ENCODE assay signal across 26 cellular contexts in the genomic region with DNA sequence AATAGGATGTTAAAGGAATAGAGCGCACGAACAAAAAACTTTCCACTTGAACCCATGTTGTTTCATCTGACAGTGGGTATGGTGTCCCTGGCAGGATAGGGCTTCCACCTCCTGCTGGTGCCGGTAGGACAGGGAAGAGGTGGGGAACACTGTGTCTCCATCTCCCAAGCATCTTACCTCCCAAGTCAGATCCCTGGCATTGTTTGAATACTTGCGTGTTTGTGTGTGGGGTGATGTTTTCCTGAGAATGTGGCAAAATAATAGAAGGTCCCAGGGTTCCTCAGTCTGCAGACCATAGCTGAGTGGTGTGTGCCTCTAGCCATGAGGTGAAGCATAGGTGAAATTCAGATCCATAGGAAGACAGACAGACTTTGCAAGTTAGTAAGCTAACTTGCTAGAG.
"Had no signal": no experiment of that assay in that cellular context is flagged by ENCODE, and none has a peak within 500 bp of the region (broad histone marks: within the 10 kb centered on the region; RNA-seq: fewer than 3 reads in every experiment).

No MANE protein-coding gene starts in this region.

- H3K27ac Mint-ChIP-seq: activated CD8-positive, alpha-beta T cell treated with anti-CD3 and anti-CD28 coated beads, Interleukin-2, amount 10 ng/mL, durations not matched to agents 7 days and 5 days; activated naive CD4-positive, alpha-beta T cell treated with anti-CD3 and anti-CD28 coated beads, Interleukin-2, amount 50 U/mL, for 72 hours; dendritic cell treated with granulocyte-macrophage colony-stimulating factor and Interleukin-4, amounts not matched to agents 40 ng/mL and 50 ng/mL, for 4 days; nephron progenitor cell; stimulated activated memory B cell treated with anti-CD40 and anti-IgM and Interleukin-4, amounts not matched to agents 10 μg/mL and 1 μg/mL and 100 μg/mL, for 72 hours had no signal

- H3K4me3 ChIP-seq: cardiac muscle cell, mucosa of descending colon, stomach, suprapubic skin, tibial nerve had no signal

- H3K27me3 ChIP-seq: cardiac muscle cell, stomach, suprapubic skin, tibial nerve had no signal

- H3K36me3 Mint-ChIP-seq: activated naive CD4-positive, alpha-beta T cell treated with anti-CD3 and anti-CD28 coated beads, Interleukin-2, amount 50 U/mL, for 72 hours; stimulated activated memory B cell treated with anti-CD40 and anti-IgM and Interleukin-4, amounts not matched to agents 10 μg/mL and 1 μg/mL and 100 μg/mL, for 72 hours had no signal

- DNase-seq: activated CD4-positive, alpha-beta T cell treated with anti-CD3 and anti-CD28 coated beads for 1 hour; activated CD4-positive, alpha-beta T cell treated with anti-CD3 and anti-CD28 coated beads, Interleukin-2, amount 50 U/mL, for 1 hour; activated CD8-positive, alpha-beta T cell treated with anti-CD3 and anti-CD28 coated beads, Interleukin-2, amount 10 ng/mL, durations not matched to agents 7 days and 5 days; activated gamma-delta T cell treated with Interleukin-2 at 50 U/mL for 16 hours; amniotic stem cell; effector CD8-positive, alpha-beta T cell; hypothalamus; left cardiac atrium; mucosa of descending colon; nephron progenitor cell; occipital lobe; small intestine; stimulated activated CD4-positive, alpha-beta T cell treated with anti-CD3 and anti-CD28 coated beads, Interleukin-2, amount 100 ng/mL, for 24 hours; stomach had no signal

- FAIRE-seq: endothelial cell of umbilical vein, frontal cortex, small intestine, urothelium cell line had no signal

- H3K9me3 ChIP-seq: mucosa of descending colon, stomach, suprapubic skin, tibial nerve had no signal

- H3K27ac ChIP-seq: cardiac muscle cell, suprapubic skin, tibial nerve, VCaP had no signal

- ATAC-seq: activated CD8-positive, alpha-beta T cell treated with anti-CD3 and anti-CD28 coated beads, Interleukin-2, amount 10 ng/mL, durations not matched to agents 7 days and 5 days; activated naive CD4-positive, alpha-beta T cell treated with anti-CD3 and anti-CD28 coated beads, Interleukin-2, amount 50 U/mL, for 72 hours; esophagus mucosa; left cardiac atrium; mucosa of descending colon; sciatic nerve; stimulated activated memory B cell treated with anti-CD40 and anti-IgM and Interleukin-4, amounts not matched to agents 10 μg/mL and 1 μg/mL and 100 μg/mL, for 72 hours had no signal

- H3K4me3 Mint-ChIP-seq: activated CD8-positive, alpha-beta T cell treated with anti-CD3 and anti-CD28 coated beads, Interleukin-2, amount 10 ng/mL, durations not matched to agents 7 days and 5 days; dendritic cell treated with granulocyte-macrophage colony-stimulating factor and Interleukin-4, amounts not matched to agents 40 ng/mL and 50 ng/mL, for 4 days; nephron progenitor cell; stimulated activated memory B cell treated with anti-CD40 and anti-IgM and Interleukin-4, amounts not matched to agents 10 μg/mL and 1 μg/mL and 100 μg/mL, for 72 hours had no signal

- H3K9me3 Mint-ChIP-seq: activated naive CD4-positive, alpha-beta T cell treated with anti-CD3 and anti-CD28 coated beads, Interleukin-2, amount 50 U/mL, for 72 hours; dendritic cell treated with granulocyte-macrophage colony-stimulating factor and Interleukin-4, amounts not matched to agents 40 ng/mL and 50 ng/mL, for 4 days; nephron progenitor cell; stimulated activated memory B cell treated with anti-CD40 and anti-IgM and Interleukin-4, amounts not matched to agents 10 μg/mL and 1 μg/mL and 100 μg/mL, for 72 hours had no signal

- H3K36me3 ChIP-seq: cardiac muscle cell, stomach, suprapubic skin, tibial nerve had no signal

- H3K27me3 Mint-ChIP-seq: dendritic cell treated with granulocyte-macrophage colony-stimulating factor and Interleukin-4, amounts not matched to agents 40 ng/mL and 50 ng/mL, for 4 days; stimulated activated memory B cell treated with anti-CD40 and anti-IgM and Interleukin-4, amounts not matched to agents 10 μg/mL and 1 μg/mL and 100 μg/mL, for 72 hours had no signal
